20 cellular contexts compared by ENCODE assay signal in the genomic region with DNA sequence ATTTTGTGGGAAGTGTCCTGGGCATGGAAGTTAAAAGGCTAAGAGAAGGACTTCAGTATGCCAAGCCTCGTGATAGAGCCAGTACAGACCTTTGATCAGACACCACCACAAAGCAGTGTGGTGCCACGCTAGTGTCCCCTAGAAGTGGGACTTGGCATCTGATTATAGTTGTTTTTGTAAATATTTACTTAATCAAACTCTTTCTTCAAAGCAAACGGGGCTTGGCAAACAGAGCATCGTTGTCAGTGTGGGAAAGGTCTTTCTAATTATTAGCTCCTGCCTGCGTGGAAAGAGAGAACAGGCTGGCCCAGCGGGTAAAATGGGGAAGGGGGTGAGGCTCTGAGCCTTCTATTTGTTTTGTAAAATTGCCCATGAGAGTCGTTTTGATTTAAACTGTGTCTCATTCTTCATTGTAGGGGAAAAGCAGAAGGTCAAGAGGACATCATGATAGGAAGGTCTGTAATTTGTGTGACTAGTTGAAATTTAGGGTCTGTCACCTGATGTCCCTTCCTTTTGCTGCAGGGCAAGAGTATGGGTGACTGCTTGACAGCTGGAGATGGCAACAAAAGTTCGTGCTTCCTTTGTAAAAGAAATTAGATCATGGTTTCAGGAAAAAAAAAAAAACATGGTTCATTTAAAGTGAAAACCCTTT.
A peak's percentile ranks its signal among the peaks of the same experiment; 100 is the strongest.
DNase-seq lines count a peak whose midpoint lies in the region; ATAC-seq and TF ChIP-seq lines count a peak whose summit lies in the region.
"Had no signal": no experiment of that assay in that cellular context is flagged by ENCODE, and none has a peak within 500 bp of the region (broad histone marks: within the 10 kb centered on the region; RNA-seq: fewer than 3 reads in every experiment).

No MANE protein-coding gene starts in this region.

- 12% methylated on average over 8 of the region's 8 CpGs for WGBS in right lobe of liver (ENCODE audit: insufficient coverage, low coverage, low lambda C conversion rate, missing lambda C conversion rate)

- H3K4me3 ChIP-seq in right lobe of liver: peak overlapping the region in 1 of 3 donors; percentile 23
- H3K4me3 ChIP-seq: dorsolateral prefrontal cortex had no signal

- peaks cover 0 to 17% (median 8%) of the 10 kb centered on the region in 4 donors for H3K4me1 ChIP-seq in right lobe of liver

- no peaks in the 10 kb centered on the region for H3K27me3 ChIP-seq in right lobe of liver
- H3K27me3 ChIP-seq: dorsolateral prefrontal cortex had no signal

- TF ChIP-seq CTCF in 22Rv1 (IDR thresholded peaks at IDR 0.05) (no peak), right lobe of liver (IDR thresholded peaks at IDR 0.05) (no peak)

- intact Hi-C loops in right lobe of liver (cut with DNase I) (no loop called here), Right ventricle myocardium inferior (cut with DNase I) (no loop called here)

- H3K27ac ChIP-seq in 22Rv1 (0 out of 2 replicates have a peak overlapping the region, but pooled peaks have one; percentile 21), right lobe of liver (peak overlapping the region; percentile 51 to 90 (median 87))
- H3K27ac ChIP-seq: dorsolateral prefrontal cortex had no signal

- no peaks in the 10 kb centered on the region for H3K9me3 ChIP-seq in right lobe of liver

- peak in 2 of 3 experiments; percentile 50 to 80 for DNase-seq in NCI-H1417 (lab: John Stamatoyannopoulos, UW)
- DNase-seq in NCI-H748 treated with DMSO at 0.1 percent for 48 hours (lab: John Stamatoyannopoulos, UW): peak; percentile 86
- peak; percentile 33 to 81 (median 70) for DNase-seq in right lobe of liver
- DNase-seq in Right ventricle myocardium inferior (ENCODE audit: missing footprints): no peak
- DNase-seq in activated CD4-positive, alpha-beta T cell treated with anti-CD3 and anti-CD28 coated beads for 1 hour: no peak
- DNase-seq: activated CD4-positive, alpha-beta T cell treated with anti-CD3 and anti-CD28 coated beads for 4 hours; activated naive CD4-positive, alpha-beta T cell treated with anti-CD3 and anti-CD28 coated beads, Interleukin-2, amount 50 U/mL, for 16 hours; CD4-positive, CD25-positive, alpha-beta regulatory T cell; central memory CD4-positive, alpha-beta T cell; DMS 273 treated with DMSO at 0.1 percent for 48 hours; dorsolateral prefrontal cortex; GF-D8; head of caudate nucleus; left cardiac atrium; naive thymus-derived CD8-positive, alpha-beta T cell; NCI-H1694 treated with DMSO at 0.1 percent for 48 hours; posterior cingulate gyrus had no signal

- ATAC-seq in right lobe of liver (peak; percentile 86 to 90 (median 88)), Right ventricle myocardium inferior (no peak), HG03469 (IDR thresholded peaks at IDR 0.05; ENCODE audit: unreplicated experiment) (no peak)
- ATAC-seq: HCT116; left cardiac atrium; naive thymus-derived CD8-positive, alpha-beta T cell had no signal

- no peak for TF ChIP-seq POLR2A in right lobe of liver (IDR thresholded peaks at IDR 0.05)

- no peaks in the 10 kb centered on the region for H3K36me3 ChIP-seq in right lobe of liver

Comparison
In these comparisons a context has a peak if more than half of its experiments do, and no peak if none do; other contexts are left out.
1. DNase-seq: peak in NCI-H1417 (2 of 3), NCI-H748 treated with DMSO at 0.1 percent for 48 hours (single experiment) and right lobe of liver (3 of 3); none in Right ventricle myocardium inferior (single experiment) and activated CD4-positive, alpha-beta T cell treated with anti-CD3 and anti-CD28 coated beads for 1 hour (single experiment).
2. ATAC-seq: peak in right lobe of liver (4 of 4); none in Right ventricle myocardium inferior (single experiment) and HG03469 (single experiment).